ENCODE assay signal across 8 cellular contexts in the genomic region with DNA sequence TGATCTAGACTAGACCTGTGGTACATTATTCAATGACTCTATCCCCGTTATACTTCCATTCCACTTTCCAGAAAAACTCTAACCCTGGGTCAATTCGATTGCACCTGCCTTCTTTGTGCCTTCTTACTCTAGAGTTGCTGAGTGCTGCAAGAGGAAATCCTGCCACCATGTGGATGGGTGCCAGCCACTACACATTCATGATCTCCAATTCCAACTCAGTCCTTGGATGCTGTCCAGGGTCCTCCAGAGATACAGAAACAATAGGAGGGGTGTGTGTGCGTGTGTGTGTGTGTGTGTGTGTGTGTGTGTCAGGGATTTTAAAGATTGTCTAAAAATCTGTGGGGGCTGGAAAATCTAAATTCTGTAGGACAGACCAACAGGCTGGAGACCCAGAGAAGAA.
A peak's percentile ranks its signal among the peaks of the same experiment; 100 is the strongest.
DNase-seq lines count a peak whose midpoint lies in the region; ATAC-seq lines count a peak whose summit lies in the region.

No MANE protein-coding gene starts in this region.

- ATAC-seq in HG02759 (IDR thresholded peaks at IDR 0.05; ENCODE audit: unreplicated experiment), result no peak

- in situ Hi-C loops in KBM-7 (cut with MboI; ENCODE audit: low pct_unique_long_range_greater_than_20kb, low sequenced_read_pairs), result no loop called here

- DNase-seq in EL (peak; percentile 47), KBM-7 (peak; percentile 84), RPMI8226 (peak; percentile 75), amygdala (lab: John Stamatoyannopoulos, UW) (peak in 45 of 56 donors; percentile 0 to 74 (median 12)), hippocampal formation (lab: John Stamatoyannopoulos, UW) (peak; percentile 10 to 34), epidermal melanocyte (ENCODE audit: insufficient read length, low spot score) (no peak)
- peak; percentile 3 to 20 (median 10) for DNase-seq in stimulated activated CD4-positive, alpha-beta T cell treated with anti-CD3 and anti-CD28 coated beads, Interleukin-12 subunit alpha, Interleukin-12 subunit beta, amount 100 ng/mL, for 48 hours (ENCODE audit: low read depth in 2 of 3, low spot score in 1 of 3)
